9 cellular contexts compared by ENCODE assay signal in genomic region chr10:103661951-103662405, GRCh38.
DNase-seq lines count a peak whose midpoint lies in the region; ATAC-seq and TF ChIP-seq lines count a peak whose summit lies in the region.
"Had no signal": no experiment of that assay in that cellular context is flagged by ENCODE, and none has a peak within 500 bp of the region (broad histone marks: within the 10 kb centered on the region; RNA-seq: fewer than 3 reads in every experiment).

No MANE protein-coding gene starts in this region.

- dilution Hi-C loops in mammary epithelial cell (cut with HindIII; ENCODE audit: low sequenced_read_pairs) = no loop called here

- H3K4me3 Mint-ChIP-seq in GM23338 = peak overlapping the region; percentile 51; the same call in 2 of the 3 replicates
- no peak overlapping the region for H3K4me3 Mint-ChIP-seq in mesothelial cell of epicardium

- H3K36me3 Mint-ChIP-seq in GM23338 (ENCODE audit: low read depth) (peaks cover 16% of the 10 kb centered on the region), mesothelial cell of epicardium (peaks cover 17% of the 10 kb centered on the region)

- H3K4me1 Mint-ChIP-seq in GM23338 (peaks cover 12% of the 10 kb centered on the region), mesothelial cell of epicardium (peaks cover 15% of the 10 kb centered on the region)

- no peaks in the 10 kb centered on the region for H3K27me3 ChIP-seq in ACC112 (ENCODE audit: insufficient read depth, low read length)
- no peaks in the 10 kb centered on the region for H3K27me3 ChIP-seq in GM23338 (ENCODE audit: insufficient read depth)
- H3K27me3 ChIP-seq in mammary epithelial cell (ENCODE audit: insufficient read depth, low read length) = no peaks in the 10 kb centered on the region

- TF ChIP-seq CTCF in GM23338 (conservative IDR thresholded peaks at IDR 0.05; ENCODE audit: low read depth in 2 of 2) = no peak
- no peak for TF ChIP-seq CTCF in mammary epithelial cell (conservative IDR thresholded peaks at IDR 0.05 in 1 of 2, IDR thresholded peaks at IDR 0.05 in 1 of 2; ENCODE audit: extremely low read depth in 1 of 2, insufficient read depth in 1 of 2, low read depth in 1 of 2, low read length in 2 of 2)
- TF ChIP-seq CTCF in mesothelial cell of epicardium (IDR thresholded peaks at IDR 0.05; ENCODE audit: unreplicated experiment) = no peak

- peaks cover 20% of the 10 kb centered on the region; the same call in 1 of the 2 replicates for H3K36me3 ChIP-seq in ACC112 (ENCODE audit: insufficient read depth, low read length)
- H3K36me3 ChIP-seq in GM23338 (ENCODE audit: insufficient read depth) = no peaks in the 10 kb centered on the region
- H3K36me3 ChIP-seq in mammary epithelial cell (ENCODE audit: insufficient read depth, low read length) = peaks cover 12% of the 10 kb centered on the region

- no peak for ATAC-seq in GM23338

- intact Hi-C loops in mammary epithelial cell (cut with micrococcal nuclease) = no loop called here

- H2AFZ ChIP-seq in ACC112 (ENCODE audit: low read length, unreplicated experiment) (no peak overlapping the region), GM23338 (peak overlapping the region; percentile 78; the same call in 1 of the 2 replicates), mammary epithelial cell (ENCODE audit: low read depth, low read length) (no peak overlapping the region)

- CTCF ChIA-PET in mammary epithelial cell (lab: Charles Lee; ENCODE audit: low non-redundant PET) = no interaction called here

- H3F3A ChIP-seq in GM23338 (replicated peaks; ENCODE audit: low read depth) = no peaks in the 10 kb centered on the region

- no peak for DNase-seq in GM23338 (ENCODE audit: low spot score)
- no peak for DNase-seq in mammary epithelial cell
- DNase-seq in mesothelial cell of epicardium (ENCODE audit: low spot score in 2 of 2, unreplicated experiment in 2 of 2) = no peak
- no peak for DNase-seq in KBM-7
- DNase-seq in NK-92 (lab: John Stamatoyannopoulos, UW; ENCODE audit: unreplicated experiment) = no peak
- no peak for DNase-seq in GM03348 (ENCODE audit: low spot score)
- DNase-seq in COLO829 (ENCODE audit: low spot score) = no peak
- DNase-seq: SK-N-SH had no signal

- peak overlapping the region; percentile 71 for H3K4me2 ChIP-seq in GM23338
- peak overlapping the region; percentile 93 for H3K4me2 ChIP-seq in mammary epithelial cell (ENCODE audit: insufficient read depth, low read depth, low read length)
- H3K4me2 ChIP-seq: SK-N-SH had no signal

- H3K27me3 Mint-ChIP-seq in GM23338 (ENCODE audit: insufficient read depth, low read depth, poor library complexity) (no peaks in the 10 kb centered on the region), mesothelial cell of epicardium (ENCODE audit: low read depth) (no peaks in the 10 kb centered on the region)

- H3K4me1 ChIP-seq in ACC112 (ENCODE audit: control insufficient read depth, insufficient read depth, low read length, unreplicated experiment) = peaks cover 8% of the 10 kb centered on the region
- H3K4me1 ChIP-seq in GM23338 (ENCODE audit: insufficient read depth) = no peaks in the 10 kb centered on the region
- H3K4me1 ChIP-seq in mammary epithelial cell (ENCODE audit: insufficient read depth, low read length) = peaks cover 57% of the 10 kb centered on the region

- H3K4me3 ChIP-seq in ACC112 (ENCODE audit: low read depth, low read length) = peak overlapping the region; percentile 83
- H3K4me3 ChIP-seq in GM23338 = peak overlapping the region; percentile 17; the same call in 1 of the 2 replicates
- no peak overlapping the region for H3K4me3 ChIP-seq in mammary epithelial cell (replicated peaks in 1 of 3; ENCODE audit: insufficient read depth in 1 of 3, low read depth in 2 of 3, low read length in 3 of 3)

- H3K79me2 ChIP-seq in ACC112 (ENCODE audit: control insufficient read depth, insufficient read depth, low read length, unreplicated experiment) = peaks cover 54% of the 10 kb centered on the region
- H3K79me2 ChIP-seq in GM23338 (replicated peaks; ENCODE audit: insufficient read depth) = no peaks in the 10 kb centered on the region
- H3K79me2 ChIP-seq in mammary epithelial cell (ENCODE audit: insufficient read depth, low read length) = peaks cover 78% of the 10 kb centered on the region

- no peaks in the 10 kb centered on the region for H3K9me2 ChIP-seq in GM23338 (ENCODE audit: insufficient read depth)
- H3K9me2 ChIP-seq: SK-N-SH had no signal

- H3K27ac Mint-ChIP-seq in GM23338 (no peak overlapping the region), mesothelial cell of epicardium (peak overlapping the region; percentile 64)

- 7% methylated on average over 3 of the region's 9 CpGs for WGBS in mammary epithelial cell (ENCODE audit: low coverage, missing lambda C conversion rate)

- in situ Hi-C loops in mammary epithelial cell (cut with MboI; ENCODE audit: low sequenced_read_pairs in 2 of 2) = no loop called here
- in situ Hi-C loops in KBM-7 (cut with MboI; ENCODE audit: low pct_unique_long_range_greater_than_20kb, low sequenced_read_pairs) = no loop called here

- no TSS peak for BruUV-seq in mammary epithelial cell (replicated peaks; lab: Mats Ljungman, UMichigan)

- peak overlapping the region; percentile 43 for H3K9ac ChIP-seq in mammary epithelial cell (ENCODE audit: insufficient read depth, low read length)
- H3K9ac ChIP-seq: SK-N-SH had no signal

- H4K20me1 ChIP-seq in GM23338 (replicated peaks; ENCODE audit: insufficient read depth) (no peaks in the 10 kb centered on the region), mammary epithelial cell (ENCODE audit: insufficient read depth, low read length) (no peaks in the 10 kb centered on the region)

- H3K9me3 Mint-ChIP-seq in GM23338 (no peaks in the 10 kb centered on the region), mesothelial cell of epicardium (peaks cover 10% of the 10 kb centered on the region)

- H3K9me3 ChIP-seq in mammary epithelial cell (replicated peaks; ENCODE audit: insufficient read depth, low read length) = no peaks in the 10 kb centered on the region
- H3K9me3 ChIP-seq: SK-N-SH had no signal

- peak overlapping the region; percentile 63 for H3K27ac ChIP-seq in ACC112 (ENCODE audit: low read depth, low read length)
- no peak overlapping the region for H3K27ac ChIP-seq in GM23338 (ENCODE audit: low read depth)
- peak overlapping the region; percentile 36 for H3K27ac ChIP-seq in mammary epithelial cell (ENCODE audit: insufficient read depth, low read depth, low read length)

TF ChIP-seq in GM23338, 12 proteins besides CTCF, POLR2A, EP300 and RAD21 (continues in another document):
- TF ChIP-seq EZH2phosphoT487 (IDR thresholded peaks at IDR 0.05; ENCODE audit: unreplicated experiment) (no peak), REST (IDR thresholded peaks at IDR 0.05; ENCODE audit: unreplicated experiment) (no peak), EZH2 (IDR thresholded peaks at IDR 0.05; ENCODE audit: low read depth, unreplicated experiment) (no peak), ZNF114 (CRISPR knock-in tag; IDR thresholded peaks at IDR 0.05) (no peak), POLR2AphosphoS5 (IDR thresholded peaks at IDR 0.05; ENCODE audit: low read depth) (no peak), STAT1 (IDR thresholded peaks at IDR 0.05; ENCODE audit: unreplicated experiment) (no peak), ETS1 (IDR thresholded peaks at IDR 0.05) (no peak)

Comparison
In these comparisons a context has a peak if more than half of its experiments do, and no peak if none do; other contexts are left out.
1. H3K4me3 ChIP-seq: peak in ACC112 (single experiment) and GM23338 (single experiment); none in mammary epithelial cell (0 of 3).